7 cellular contexts compared by ENCODE assay signal in the genomic region with DNA sequence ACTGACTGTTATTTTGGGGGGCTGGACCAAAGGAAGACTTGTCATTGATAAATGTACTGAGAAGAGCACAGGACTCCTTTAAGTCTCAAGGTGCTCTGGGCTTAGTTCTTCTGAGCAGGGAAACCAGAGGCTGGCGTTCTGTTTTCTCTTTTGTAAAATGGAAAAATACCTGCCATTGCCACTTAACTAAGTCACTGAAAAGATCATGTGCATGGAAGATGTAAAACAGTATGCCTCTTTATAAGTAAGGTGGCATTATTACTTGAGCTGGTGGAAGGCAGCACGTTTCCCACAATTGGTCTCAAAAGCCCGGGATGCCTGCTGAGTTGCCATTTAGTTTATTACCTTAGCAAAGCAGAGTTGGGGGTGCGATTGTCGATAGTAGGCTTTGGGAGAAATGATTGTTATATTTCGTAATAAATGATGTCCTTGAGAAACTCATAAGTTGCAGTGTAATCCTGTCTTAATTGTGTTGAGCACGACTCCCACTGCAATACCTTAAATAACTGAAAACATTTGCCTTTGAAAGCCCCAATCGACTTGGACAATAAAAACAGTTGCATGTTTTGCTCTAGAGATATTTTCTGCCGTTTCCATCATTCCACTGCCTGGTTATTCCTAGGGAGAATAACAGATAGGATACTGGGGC. TPM values are rescaled to one million over a fixed set of nuclear protein-coding genes. Genes with fewer than 3 reads are reported as not detected.
DNase-seq lines count a peak whose midpoint lies in the region; ATAC-seq and TF ChIP-seq lines count a peak whose summit lies in the region.

No MANE protein-coding gene starts in this region.

- peak overlapping the region; percentile 73 for H3K9ac ChIP-seq in smooth muscle cell (ENCODE audit: low read depth)

- peak overlapping the region; percentile 73 for H2AFZ ChIP-seq in smooth muscle cell (ENCODE audit: low read depth)

- no peak for ATAC-seq in gastroesophageal sphincter

- H3K4me3 ChIP-seq in HFF-Myc (replicated peaks; ENCODE audit: low read depth, low read length) (peak overlapping the region; percentile 49), WI38 (ENCODE audit: low read depth, low read length) (peak overlapping the region; percentile 74), gastroesophageal sphincter (peak overlapping the region; percentile 64 to 86), smooth muscle cell (peak overlapping the region; percentile 87)

- no peak for TF ChIP-seq EP300 in gastroesophageal sphincter (IDR thresholded peaks at IDR 0.05)

- no peak for TF ChIP-seq CTCF in HFF-Myc (IDR thresholded peaks at IDR 0.05; ENCODE audit: low read depth, low read length, missing control alignments)
- no peak for TF ChIP-seq CTCF in WI38 (IDR thresholded peaks at IDR 0.05; ENCODE audit: low read depth, low read length)
- no peak for TF ChIP-seq CTCF in gastroesophageal sphincter (IDR thresholded peaks at IDR 0.05)
- TF ChIP-seq CTCF in smooth muscle cell (IDR thresholded peaks at IDR 0.05; ENCODE audit: borderline replicate concordance, insufficient read depth, poor library complexity, severe bottlenecking) = no peak

- DNase-seq in HFF-Myc (ENCODE audit: extremely low read depth, low read depth) (no peak), smooth muscle cell (lab: John Stamatoyannopoulos, UW; ENCODE audit: unreplicated experiment) (no peak), NCI-H187 (lab: John Stamatoyannopoulos, UW) (no peak), globus pallidus (ENCODE audit: low spot score) (no peak)
- DNase-seq in activated CD4-positive, alpha-beta T cell treated with anti-CD3 and anti-CD28 coated beads for 48 hours = no peak

- H3K36me3 ChIP-seq in gastroesophageal sphincter (no peaks in the 10 kb centered on the region), smooth muscle cell (ENCODE audit: low read depth) (no peaks in the 10 kb centered on the region)

- H3K27ac ChIP-seq in gastroesophageal sphincter = peak overlapping the region; percentile 63 to 99 (median 94)
- H3K27ac ChIP-seq in smooth muscle cell (ENCODE audit: low read depth) = peak overlapping the region; percentile 71

- peaks cover 0 to 62% (median 0%) of the 10 kb centered on the region in 3 donors for H3K4me1 ChIP-seq in gastroesophageal sphincter
- H3K4me1 ChIP-seq in smooth muscle cell (ENCODE audit: low read depth) = peaks cover 2% of the 10 kb centered on the region

- WGBS in gastroesophageal sphincter (ENCODE audit: low coverage in 1 of 2), 2 donors = 16 to 18% methylated on average over 4 to 9 of the region's 9 CpGs
- 36% methylated on average over 9 of the region's 9 CpGs for WGBS in smooth muscle cell (ENCODE audit: low lambda C conversion rate)

- no peak for TF ChIP-seq POLR2A in gastroesophageal sphincter (IDR thresholded peaks at IDR 0.05)

- H3K79me2 ChIP-seq in smooth muscle cell (ENCODE audit: low read depth) = peaks cover 39% of the 10 kb centered on the region

- H3K4me2 ChIP-seq in smooth muscle cell = peak overlapping the region; percentile 89

- H3K27me3 ChIP-seq in gastroesophageal sphincter = no peaks in the 10 kb centered on the region
- H3K27me3 ChIP-seq in smooth muscle cell (ENCODE audit: low read depth) = no peaks in the 10 kb centered on the region

- H3F3A ChIP-seq in smooth muscle cell (ENCODE audit: low read depth) = peaks cover 28% of the 10 kb centered on the region

- H3K9me3 ChIP-seq in gastroesophageal sphincter (no peaks in the 10 kb centered on the region), smooth muscle cell (replicated peaks; ENCODE audit: low read depth) (no peaks in the 10 kb centered on the region)

- peaks cover 73% of the 10 kb centered on the region for H4K20me1 ChIP-seq in smooth muscle cell (ENCODE audit: low read depth)

RNA-seq across cellular contexts. Expression of a gene that starts 3.6 kb away (rescaled TPM):
- total RNA-seq in gastroesophageal sphincter = 10 to 100 TPM in 1 of 4 donors, 1 to 10 TPM in 3; 6.8 to 12.3 (median 8.5) TPM
- total RNA-seq in smooth muscle cell = 10.2 TPM in 2 replicates
- polyA plus RNA-seq in smooth muscle cell = 5.2 and 8.5 TPM in 2 replicates
